ENCODE assay signal across 12 cellular contexts in the genomic region with DNA sequence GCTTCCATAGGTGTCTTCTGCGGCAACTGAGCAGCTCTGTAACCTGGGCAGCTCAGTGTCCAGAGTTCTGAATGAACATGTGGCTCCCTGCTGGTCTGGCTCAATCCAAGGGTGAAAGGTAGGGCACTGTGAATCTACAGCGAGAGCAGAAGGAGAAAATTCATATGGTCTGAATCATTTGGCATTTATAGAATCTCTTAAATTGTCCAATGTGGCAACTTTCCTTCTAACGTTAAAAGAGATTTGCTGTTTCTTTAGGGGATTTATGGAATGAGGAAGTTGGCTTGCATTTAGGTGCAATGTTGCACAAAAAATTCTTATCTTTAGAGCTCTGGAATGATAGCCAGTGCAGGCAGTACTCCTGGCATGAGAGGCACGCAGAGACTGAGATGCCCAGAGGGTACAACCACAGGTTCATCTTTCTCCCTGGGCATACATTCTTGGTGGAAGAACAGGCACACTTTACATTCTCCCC. TPM values are rescaled to one million over a fixed set of nuclear protein-coding genes. Genes with fewer than 3 reads are reported as not detected.
DNase-seq lines count a peak whose midpoint lies in the region; FAIRE-seq and TF ChIP-seq lines count a peak whose summit lies in the region.
"Had no signal": no experiment of that assay in that cellular context is flagged by ENCODE, and none has a peak within 500 bp of the region (broad histone marks: within the 10 kb centered on the region; RNA-seq: fewer than 3 reads in every experiment).

No MANE protein-coding gene starts in this region.

- H3K9me3 ChIP-seq in astrocyte (ENCODE audit: insufficient read depth, low read depth, low read length), result no peaks in the 10 kb centered on the region
- H3K9me3 ChIP-seq in endodermal cell (ENCODE audit: control insufficient read depth, low read length), result peaks cover 6% of the 10 kb centered on the region

- TF ChIP-seq CTCF in AG04449 (IDR thresholded peaks at IDR 0.05; ENCODE audit: insufficient read depth, low read length, missing control alignments) (no peak), astrocyte (IDR thresholded peaks at IDR 0.05; ENCODE audit: insufficient read depth, low read depth, low read length) (no peak), kidney epithelial cell (IDR thresholded peaks at IDR 0.05; ENCODE audit: insufficient read depth, low read length, poor library complexity, severe bottlenecking) (no peak), endodermal cell (conservative IDR thresholded peaks at IDR 0.05) (no peak)

- H3K27me3 ChIP-seq in astrocyte (ENCODE audit: insufficient read depth, low read length), result no peaks in the 10 kb centered on the region
- no peaks in the 10 kb centered on the region for H3K27me3 ChIP-seq in kidney epithelial cell (ENCODE audit: control insufficient read depth, insufficient read depth, low read length)
- no peaks in the 10 kb centered on the region for H3K27me3 ChIP-seq in endodermal cell (ENCODE audit: control insufficient read depth, insufficient read depth, low read length, poor library complexity, severe bottlenecking)

- H3K4me2 ChIP-seq in astrocyte (ENCODE audit: low read length), result peak overlapping the region; percentile 60

- H3K4me1 ChIP-seq in astrocyte (ENCODE audit: insufficient read depth, low read length), result peaks cover 65% of the 10 kb centered on the region
- H3K4me1 ChIP-seq in endodermal cell (ENCODE audit: control insufficient read depth, insufficient read depth, low read length), result no peaks in the 10 kb centered on the region

- DNase-seq in AG04449 (ENCODE audit: low read depth, low spot score) (peak; percentile 83), HTR-8/SVneo (ENCODE audit: insufficient read length, low spot score) (peak; percentile 65), astrocyte (ENCODE audit: low read depth) (peak; percentile 95), kidney epithelial cell (ENCODE audit: low read depth) (peak; percentile 67), putamen (ENCODE audit: low spot score) (no peak), cerebellar nuclear complex (lab: John Stamatoyannopoulos, UW) (no peak), endodermal cell (no peak), NCI-H1417 treated with DMSO at 0.1 percent for 48 hours (lab: John Stamatoyannopoulos, UW) (no peak)
- DNase-seq: DMS153, natural killer cell had no signal

- peaks cover 91% of the 10 kb centered on the region for H3K79me2 ChIP-seq in astrocyte (ENCODE audit: insufficient read depth, low read length)

- H3K4me3 ChIP-seq in AG04449 (ENCODE audit: low read depth, low read length) (no peak overlapping the region), astrocyte (ENCODE audit: insufficient read depth, low read depth, low read length) (peak overlapping the region; percentile 20), kidney epithelial cell (ENCODE audit: low read depth, low read length) (no peak overlapping the region), endodermal cell (ENCODE audit: low read length) (no peak overlapping the region)

- H3K36me3 Mint-ChIP-seq in astrocyte (ENCODE audit: low read depth, unreplicated experiment) (peaks cover 18% of the 10 kb centered on the region), endodermal cell (ENCODE audit: low read depth) (peaks cover 41% of the 10 kb centered on the region)

- WGBS in endodermal cell (ENCODE audit: insufficient coverage in 1 of 2, insufficient read length in 1 of 2), 2 experiments, result 91 to 100% methylated on average over 4 of the region's 4 CpGs

- no peak overlapping the region for H2AFZ ChIP-seq in astrocyte (ENCODE audit: low read depth, low read length)

- H3K36me3 ChIP-seq in astrocyte (ENCODE audit: insufficient read depth, low read length), result peaks cover 14% of the 10 kb centered on the region
- no peaks in the 10 kb centered on the region for H3K36me3 ChIP-seq in kidney epithelial cell (ENCODE audit: control insufficient read depth, insufficient read depth, low read length)
- peaks cover 45% of the 10 kb centered on the region for H3K36me3 ChIP-seq in endodermal cell (ENCODE audit: control insufficient read depth, insufficient read depth, low read length)

- H3K9me3 Mint-ChIP-seq in astrocyte (ENCODE audit: unreplicated experiment) (no peaks in the 10 kb centered on the region), endodermal cell (no peaks in the 10 kb centered on the region)
- H3K9me3 Mint-ChIP-seq: dendritic cell treated with granulocyte-macrophage colony-stimulating factor and Interleukin-4, amounts not matched to agents 40 ng/mL and 50 ng/mL, for 4 days; natural killer cell had no signal

- no peaks in the 10 kb centered on the region for H3K27me3 Mint-ChIP-seq in astrocyte (ENCODE audit: low read depth, unreplicated experiment)
- H3K27me3 Mint-ChIP-seq in endodermal cell (ENCODE audit: insufficient read depth), result no peaks in the 10 kb centered on the region
- H3K27me3 Mint-ChIP-seq: dendritic cell treated with granulocyte-macrophage colony-stimulating factor and Interleukin-4, amounts not matched to agents 40 ng/mL and 50 ng/mL, for 4 days had no signal

- H3K27ac Mint-ChIP-seq in astrocyte (ENCODE audit: unreplicated experiment), result peak overlapping the region; percentile 77
- H3K27ac Mint-ChIP-seq in endodermal cell, result no peak overlapping the region
- H3K27ac Mint-ChIP-seq: dendritic cell treated with granulocyte-macrophage colony-stimulating factor and Interleukin-4, amounts not matched to agents 40 ng/mL and 50 ng/mL, for 4 days; natural killer cell had no signal

- FAIRE-seq in HTR-8/SVneo (lab: Jason Lieb, UNC) (peak; percentile 89), astrocyte (lab: Jason Lieb, UNC) (peak; percentile 99)
- FAIRE-seq: TTC549 had no signal

- H3K4me1 Mint-ChIP-seq in astrocyte (ENCODE audit: low read depth, unreplicated experiment) (peaks cover 45% of the 10 kb centered on the region), endodermal cell (peaks cover 15% of the 10 kb centered on the region)

- H3K9ac ChIP-seq in astrocyte (ENCODE audit: low read length) (peak overlapping the region; percentile 51), endodermal cell (ENCODE audit: extremely low read depth, low read length, poor library complexity, severe bottlenecking) (no peak overlapping the region)

- POLR2A ChIA-PET in AG04449 (lab: Yijun Ruan, JAX), result interaction anchor here (0.8 to 1.3 kb wide), 2 partner anchors 9 to 17 kb away, joined by 3 to 5 read pairs; a partner anchor contains a TSS

- H3K4me3 Mint-ChIP-seq in astrocyte (ENCODE audit: unreplicated experiment) (no peak overlapping the region), endodermal cell (no peak overlapping the region)
- H3K4me3 Mint-ChIP-seq: dendritic cell treated with granulocyte-macrophage colony-stimulating factor and Interleukin-4, amounts not matched to agents 40 ng/mL and 50 ng/mL, for 4 days; natural killer cell had no signal

- CTCF ChIA-PET in AG04449 (lab: Yijun Ruan, JAX), result interaction anchor here (1.3 kb wide), 1 partner anchor 12 kb away, joined by 3 read pairs; no protein-coding TSS in a partner anchor

- H3K27ac ChIP-seq in astrocyte (ENCODE audit: low read depth, low read length) (peak overlapping the region; percentile 83), endodermal cell (ENCODE audit: low read depth, low read length) (no peak overlapping the region)

- peaks cover 42% of the 10 kb centered on the region for H4K20me1 ChIP-seq in astrocyte (ENCODE audit: insufficient read depth, low read length)

RNA-seq across cellular contexts. Expression of a gene that starts 17.0 kb away (rescaled TPM):
- total RNA-seq in astrocyte, result 189 and 195 TPM in 2 replicates
- total RNA-seq in kidney epithelial cell, result 107 and 127 TPM in 2 replicates
- total RNA-seq in endodermal cell, result 100 to 1,000 TPM; 223 to 266 TPM
- polyA plus RNA-seq in endodermal cell (2013, experiment 1 of 2), result 276 TPM
- 252 TPM for polyA plus RNA-seq in endodermal cell (2013, experiment 2 of 2)

Comparison
In these comparisons a context has a peak if more than half of its experiments do, and no peak if none do; other contexts are left out.
1. DNase-seq: peak in AG04449 (single experiment), HTR-8/SVneo (single experiment), astrocyte (single experiment) and kidney epithelial cell (single experiment); none in putamen (single experiment), cerebellar nuclear complex (0 of 2), endodermal cell (single experiment) and NCI-H1417 treated with DMSO at 0.1 percent for 48 hours (single experiment).